Comparison of ENCODE assay signal across 8 cellular contexts in genomic region chr3:49719214-49719884, GRCh38. TPM values are rescaled to one million over a fixed set of nuclear protein-coding genes. Genes with fewer than 3 reads are reported as not detected.
DNase-seq lines count a peak whose midpoint lies in the region; ATAC-seq and TF ChIP-seq lines count a peak whose summit lies in the region.

AMIGO3 (minus strand) TSS chr3:49719684; CDS start chr3:49719465, 219 bp downstream.

- no peaks in the 10 kb centered on the region for H3K27me3 Mint-ChIP-seq in activated CD4-positive, alpha-beta memory T cell treated with anti-CD3 and anti-CD28 coated beads, Interleukin-2, amount 10 ng/mL, durations not matched to agents 7 days and 5 days

- H3K9me3 ChIP-seq in ectodermal cell (ENCODE audit: control insufficient read depth, low read length) = no peaks in the 10 kb centered on the region

- H2AFZ ChIP-seq in ACC112 (ENCODE audit: low read length, unreplicated experiment) = no peak within 1 kb of the TSS

- H3K4me3 ChIP-seq in ACC112 (ENCODE audit: low read depth, low read length) = peak within 1 kb of the TSS; percentile 70
- peak within 1 kb of the TSS; percentile 54 for H3K4me3 ChIP-seq in ectodermal cell (ENCODE audit: insufficient read depth, low read depth, low read length)
- peak within 1 kb of the TSS; percentile 1 for H3K4me3 ChIP-seq in lower leg skin (ENCODE audit: low read depth, poor library complexity, severe bottlenecking)

- peaks cover 14% of the 10 kb centered on the region for H3K79me2 ChIP-seq in ACC112 (ENCODE audit: control insufficient read depth, insufficient read depth, low read length, unreplicated experiment)

- ATAC-seq in GM18870 (IDR thresholded peaks at IDR 0.05; ENCODE audit: unreplicated experiment) = peak; percentile 41
- ATAC-seq in HG03108 (IDR thresholded peaks at IDR 0.05; ENCODE audit: unreplicated experiment) = peak; percentile 46

- H3K27ac Mint-ChIP-seq in activated CD4-positive, alpha-beta memory T cell treated with anti-CD3 and anti-CD28 coated beads, Interleukin-2, amount 10 ng/mL, durations not matched to agents 7 days and 5 days = peak within 1 kb of the TSS; percentile 74

- H3K4me1 ChIP-seq in ACC112 (ENCODE audit: control insufficient read depth, insufficient read depth, low read length, unreplicated experiment) = peaks cover 9% of the 10 kb centered on the region
- peaks cover 6% of the 10 kb centered on the region for H3K4me1 ChIP-seq in ectodermal cell (ENCODE audit: control insufficient read depth, insufficient read depth, low read length)

- H3K27ac ChIP-seq in ACC112 (ENCODE audit: low read depth, low read length) (no peak within 1 kb of the TSS), ectodermal cell (ENCODE audit: insufficient read depth, low read depth, low read length, poor library complexity, severe bottlenecking) (peak within 1 kb of the TSS; percentile 48)

- POLR2A ChIA-PET in activated CD4-positive, alpha-beta memory T cell treated with anti-CD3 and anti-CD28 coated beads, Interleukin-2, amount 10 ng/mL, durations not matched to agents 7 days and 5 days (lab: Charles Lee) = interaction anchor here (0.6 to 2.2 kb wide), 7 partner anchors 18 to 369 kb away, joined by 3 to 6 read pairs (median 3); partner anchors contain the start of genes INKA1, IP6K1 and RBM5

- H3K4me3 Mint-ChIP-seq in activated CD4-positive, alpha-beta memory T cell treated with anti-CD3 and anti-CD28 coated beads, Interleukin-2, amount 10 ng/mL, durations not matched to agents 7 days and 5 days = peak within 1 kb of the TSS; percentile 77

- no peak for TF ChIP-seq POLR2A in lower leg skin (IDR thresholded peaks at IDR 0.05)

- CTCF ChIA-PET in activated CD4-positive, alpha-beta memory T cell treated with anti-CD3 and anti-CD28 coated beads, Interleukin-2, amount 10 ng/mL, durations not matched to agents 7 days and 5 days (lab: Charles Lee) = interaction anchor here (0.7 to 2.4 kb wide), 7 partner anchors 9 to 218 kb away, joined by 3 to 8 read pairs (median 3); partner anchors contain the start of gene INKA1

- H3K36me3 Mint-ChIP-seq in activated CD4-positive, alpha-beta memory T cell treated with anti-CD3 and anti-CD28 coated beads, Interleukin-2, amount 10 ng/mL, durations not matched to agents 7 days and 5 days (ENCODE audit: low read depth) = peaks cover 36% of the 10 kb centered on the region

- no peaks in the 10 kb centered on the region for H3K9me3 Mint-ChIP-seq in activated CD4-positive, alpha-beta memory T cell treated with anti-CD3 and anti-CD28 coated beads, Interleukin-2, amount 10 ng/mL, durations not matched to agents 7 days and 5 days

- intact Hi-C loops in lower leg skin (cut with DNase I; ENCODE audit: low total_unique reads) = no loop called here

- TF ChIP-seq CTCF in lower leg skin (IDR thresholded peaks at IDR 0.05) = no peak

- WGBS in ectodermal cell, 2 experiments = 6 to 7% methylated on average over 50 of the region's 50 CpGs
- 0 to 1% methylated on average over 26 to 50 of the region's 50 CpGs for WGBS in lower leg skin, 2 donors

- H3K4me1 Mint-ChIP-seq in activated CD4-positive, alpha-beta memory T cell treated with anti-CD3 and anti-CD28 coated beads, Interleukin-2, amount 10 ng/mL, durations not matched to agents 7 days and 5 days = peaks cover 47% of the 10 kb centered on the region

- DNase-seq in NCI-H524 (lab: John Stamatoyannopoulos, UW) (peak; percentile 92 to 93), lower leg skin (ENCODE audit: low spot score in 2 of 2) (peak; percentile 95 to 99)
- DNase-seq in activated CD4-positive, alpha-beta memory T cell treated with anti-CD3 and anti-CD28 coated beads, Interleukin-2, amount 10 ng/mL, durations not matched to agents 7 days and 5 days = peak; percentile 92
- DNase-seq in stimulated activated CD4-positive, alpha-beta T cell treated with anti-CD3 and anti-CD28 coated beads, Interleukin-4, amount 100 ng/mL, for 24 hours = peak; percentile 92

- H3K36me3 ChIP-seq in ACC112 (ENCODE audit: insufficient read depth, low read length) (no peaks in the 10 kb centered on the region), ectodermal cell (ENCODE audit: control insufficient read depth, insufficient read depth, low read length) (no peaks in the 10 kb centered on the region)

- H3K27me3 ChIP-seq in ACC112 (ENCODE audit: insufficient read depth, low read length) = no peaks in the 10 kb centered on the region
- H3K27me3 ChIP-seq in ectodermal cell (ENCODE audit: control insufficient read depth, insufficient read depth, low read length, poor library complexity, severe bottlenecking) = no peaks in the 10 kb centered on the region

RNA-seq across cellular contexts. Expression of gene AMIGO3, which starts in this region (rescaled TPM):
- total RNA-seq in activated CD4-positive, alpha-beta memory T cell treated with anti-CD3 and anti-CD28 coated beads, Interleukin-2, amount 10 ng/mL, durations not matched to agents 7 days and 5 days = under 1 TPM; 0.23 to 0.28 TPM
- 2.7 TPM for polyA plus RNA-seq in ectodermal cell (2013, experiment 1 of 4)
- polyA plus RNA-seq in ectodermal cell (2013, experiment 2 of 4) = 2.6 TPM
- 3.0 TPM for polyA plus RNA-seq in ectodermal cell (2013, experiment 3 of 4)
- polyA plus RNA-seq in ectodermal cell (2013, experiment 4 of 4) = 3.1 TPM
- 1 to 10 TPM; 1.0 to 3.7 (median 3.1) TPM for total RNA-seq in lower leg skin

Comparison
In these comparisons a context has a peak if more than half of its experiments do, and no peak if none do; other contexts are left out.
1. Peak in DNase-seq in activated CD4-positive, alpha-beta memory T cell treated with anti-CD3 and anti-CD28 coated beads, Interleukin-2, amount 10 ng/mL, durations not matched to agents 7 days and 5 days; RNA of the gene not detected or under 1 TPM.
2. H3K4me3 ChIP-seq: peak in every context shown above with its lines; median percentile 70 in ACC112; 54 in ectodermal cell; 1 in lower leg skin.